Comparison of ENCODE assay signal across 9 cellular contexts in the genomic region with DNA sequence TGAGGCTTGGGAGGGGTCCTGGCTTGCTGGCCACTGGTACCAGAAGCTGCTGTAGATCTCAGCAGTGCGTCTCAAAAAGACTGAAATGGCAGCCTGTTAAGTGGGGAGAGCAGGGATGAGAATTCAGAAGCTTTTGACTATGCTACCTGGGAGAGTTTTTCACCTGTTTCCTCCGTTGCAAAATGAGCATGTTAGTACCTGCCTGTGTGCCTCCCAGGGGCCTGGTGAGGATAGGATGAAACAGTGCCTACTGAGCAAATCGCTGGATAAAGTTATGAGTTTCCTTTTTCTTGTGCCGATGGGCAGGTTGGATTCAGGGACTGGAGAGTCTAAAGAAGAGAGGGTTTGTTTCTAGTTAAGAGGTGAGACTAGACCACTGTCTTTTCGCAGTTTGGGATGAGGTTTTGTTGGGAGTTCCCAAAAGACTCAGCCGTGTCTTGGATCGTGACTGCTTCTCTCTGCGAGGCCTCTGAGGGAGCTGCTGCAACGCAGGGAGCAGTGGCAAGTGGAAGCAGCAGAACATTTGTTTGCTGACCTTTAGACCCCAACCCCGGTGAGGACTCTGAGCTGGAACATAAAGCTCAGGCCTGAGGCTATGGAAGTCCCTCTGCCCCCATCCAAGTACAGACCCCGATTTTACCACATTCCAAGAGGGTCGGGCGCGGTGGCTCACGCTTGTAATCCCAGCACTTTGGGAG. TPM values are rescaled to one million over a fixed set of nuclear protein-coding genes. Genes with fewer than 3 reads are reported as not detected.
A peak's percentile ranks its signal among the peaks of the same experiment; 100 is the strongest.
DNase-seq lines count a peak whose midpoint lies in the region; ATAC-seq, FAIRE-seq and TF ChIP-seq lines count a peak whose summit lies in the region.
"Had no signal": no experiment of that assay in that cellular context is flagged by ENCODE, and none has a peak within 500 bp of the region (broad histone marks: within the 10 kb centered on the region; RNA-seq: fewer than 3 reads in every experiment).

No MANE protein-coding gene starts in this region.

- peak overlapping the region; percentile 83 to 88 for H3K4me2 ChIP-seq in H1 (ENCODE audit: insufficient read depth in 1 of 2, low read depth in 2 of 2, low read length in 2 of 2)

- peak in 1 of 4 donors; percentile 4 for ATAC-seq in pancreas
- no peak for ATAC-seq in GM21515 (IDR thresholded peaks at IDR 0.05; ENCODE audit: unreplicated experiment)
- ATAC-seq: Right ventricle myocardium inferior had no signal

- H3K27me3 ChIP-seq in H1 (replicated peaks in 1 of 4; ENCODE audit: control insufficient read depth in 3 of 4, extremely low read depth in 1 of 4, insufficient read depth in 3 of 4, low read length in 3 of 4) (peaks cover 0 to 11% (median 2%) of the 10 kb centered on the region in 4 experiments; a peak in 3 of 7 replicates), pancreas (no peaks in the 10 kb centered on the region)

- H2AK5ac ChIP-seq in H1 (ENCODE audit: low read depth, low read length) = no peak overlapping the region

- no peak overlapping the region for H3K4ac ChIP-seq in H1 (replicated peaks; ENCODE audit: insufficient read length, low read depth, low read length)

- no peak overlapping the region for H2AFZ ChIP-seq in H1 (ENCODE audit: low read length)

- no peak for TF ChIP-seq POLR2A in H1 (IDR thresholded peaks at IDR 0.05; ENCODE audit: control extremely low read depth in 1 of 2, low read depth in 2 of 2, low read length in 2 of 2)

- H3K14ac ChIP-seq in H1 (ENCODE audit: insufficient read length) = no peak overlapping the region

- no peak overlapping the region; the same call in 1 of the 2 replicates for H2BK15ac ChIP-seq in H1 (ENCODE audit: low read length)

- no peak overlapping the region for H3K18ac ChIP-seq in H1 (ENCODE audit: extremely low read depth, low read length)

- H2BK12ac ChIP-seq in H1 (ENCODE audit: low read depth, low read length) = no peak overlapping the region

- H3K79me1 ChIP-seq in H1 (ENCODE audit: low read depth, low read length) = 0 out of 2 replicates have a peak, but pooled peaks cover 7% of the 10 kb centered on the region

- intact Hi-C loops in pancreas (cut with DNase I) = no loop called here

- in situ Hi-C loops in G401 (cut with HindIII; ENCODE audit: low sequenced_read_pairs) = no loop called here

- peak overlapping the region; percentile 61 to 85 (median 69) for H3K4me3 ChIP-seq in H1 (ENCODE audit: extremely low read depth in 1 of 4, insufficient read depth in 2 of 4, low read depth in 3 of 4, low read length in 4 of 4)
- H3K4me3 ChIP-seq in pancreas = peak overlapping the region; percentile 33 to 64 (median 55)

- H4K8ac ChIP-seq in H1 (ENCODE audit: extremely low read depth, insufficient read depth, low read length) = no peak overlapping the region

- CTCF ChIA-PET in H1 (lab: Charles Lee; ENCODE audit: partially characterized antibody) = interaction anchor here (0.9 to 2.9 kb wide), 10 partner anchors 10 to 300 kb away, joined by 3 to 15 read pairs (median 4); no protein-coding TSS in a partner anchor

- DNase-seq in G401 (ENCODE audit: low spot score) (peak; percentile 50), NCI-H345 treated with DMSO at 0.1 percent for 48 hours (lab: John Stamatoyannopoulos, UW; ENCODE audit: unreplicated experiment) (peak; percentile 13), H1 (ENCODE audit: low read depth in 1 of 2, low spot score in 2 of 2) (no peak), pancreas (no peak), H4 (ENCODE audit: low spot score) (no peak), frontal cortex (ENCODE audit: low spot score in 2 of 2) (no peak), EL (no peak)

- peaks cover 2% of the 10 kb centered on the region; the same call in 1 of the 2 replicates for H3K23me2 ChIP-seq in H1 (ENCODE audit: low read depth, low read length)

- no peaks in the 10 kb centered on the region for H3K36me3 ChIP-seq in H1 (ENCODE audit: control insufficient read depth in 2 of 4, insufficient read depth in 4 of 4, low read length in 3 of 4)
- no peaks in the 10 kb centered on the region for H3K36me3 ChIP-seq in pancreas

- TF ChIP-seq CTCF in H1 (IDR thresholded peaks at IDR 0.05; ENCODE audit: control extremely low read depth in 1 of 3, insufficient read depth in 1 of 3, low read depth in 1 of 3, low read length in 3 of 3) = no peak
- no peak for TF ChIP-seq CTCF in pancreas (IDR thresholded peaks at IDR 0.05)

- H3K9me3 ChIP-seq in H1 (ENCODE audit: insufficient read depth in 2 of 2, low read depth in 1 of 2, low read length in 1 of 2) = no peaks in the 10 kb centered on the region
- no peaks in the 10 kb centered on the region for H3K9me3 ChIP-seq in pancreas

- no peak overlapping the region for H2BK120ac ChIP-seq in H1 (replicated peaks; ENCODE audit: low read depth, low read length)

- H3K23ac ChIP-seq in H1 (ENCODE audit: insufficient read length) = no peak overlapping the region

- no peak overlapping the region for H2BK5ac ChIP-seq in H1 (ENCODE audit: low read depth, low read length)

- no peak overlapping the region for H4K5ac ChIP-seq in H1 (ENCODE audit: insufficient read length, low read depth, low read length)

- no peak overlapping the region for H3K56ac ChIP-seq in H1 (replicated peaks; ENCODE audit: insufficient read length, low read depth, low read length)

- FAIRE-seq in H1 (lab: Jason Lieb, UNC) (no peak), pancreas (lab: Jason Lieb, UNC) (no peak), frontal cortex (lab: Jason Lieb, UNC) (no peak)

- TF ChIP-seq RAD21 in H1 (IDR thresholded peaks at IDR 0.05 in 1 of 2, conservative IDR thresholded peaks at IDR 0.05 in 1 of 2; ENCODE audit: low read depth in 2 of 2, low read length in 2 of 2) = no peak

- no peak overlapping the region for H4K91ac ChIP-seq in H1 (replicated peaks; ENCODE audit: insufficient read length, low read length)

- POLR2A ChIA-PET in H1 (lab: Charles Lee; ENCODE audit: partially characterized antibody) = interaction anchor here (1.1 to 1.3 kb wide), 2 partner anchors 11 to 17 kb away, joined by 3 to 5 read pairs; no protein-coding TSS in a partner anchor

- no peak for TF ChIP-seq EP300 in H1 (IDR thresholded peaks at IDR 0.05; ENCODE audit: borderline replicate concordance in 1 of 2, low read depth in 2 of 2, low read length in 2 of 2)

- peaks cover 0 to 16% of the 10 kb centered on the region in 2 experiments; a peak in 2 of 4 replicates for H3K79me2 ChIP-seq in H1 (ENCODE audit: control insufficient read depth in 1 of 2, insufficient read depth in 2 of 2, low read length in 2 of 2)

- 73% methylated on average over 15 of the region's 15 CpGs; no CpG with 5 or more reads in 1 of the 2 experiments for WGBS in H1 (ENCODE audit: extremely low coverage in 1 of 2, insufficient coverage in 1 of 2, insufficient read length in 1 of 2, insufficient replicate concordance in 2 of 2, low coverage in 1 of 2, low lambda C conversion rate in 2 of 2, missing lambda C conversion rate in 1 of 2), 2 experiments
- 47 to 49% methylated on average over 15 of the region's 15 CpGs for WGBS in pancreas, 2 donors

- H3K27ac ChIP-seq in H1 (ENCODE audit: low read depth, low read length) = no peak overlapping the region
- peak overlapping the region; percentile 50 to 77 (median 66) for H3K27ac ChIP-seq in pancreas

- no peak overlapping the region; a peak in 2 of 7 replicates for H3K9ac ChIP-seq in H1 (replicated peaks in 1 of 4; ENCODE audit: extremely low read depth in 1 of 4, low read depth in 3 of 4, low read length in 3 of 4)

- peaks cover 6 to 19% (median 12%) of the 10 kb centered on the region in 4 experiments for H3K4me1 ChIP-seq in H1 (replicated peaks in 1 of 4; ENCODE audit: control insufficient read depth in 3 of 4, insufficient read depth in 4 of 4, low read length in 3 of 4)
- H3K4me1 ChIP-seq in pancreas = peaks cover 0 to 5% (median 4%) of the 10 kb centered on the region in 3 donors

- H2BK20ac ChIP-seq in H1 (ENCODE audit: low read length) = no peak overlapping the region; the same call in 1 of the 2 replicates

- peaks cover 2 to 4% of the 10 kb centered on the region in 2 experiments for H4K20me1 ChIP-seq in H1 (replicated peaks in 1 of 2; ENCODE audit: control insufficient read depth in 1 of 2, insufficient read depth in 2 of 2, low read length in 2 of 2)

TF ChIP-seq in H1, 55 proteins besides CTCF, POLR2A, EP300 and RAD21 (continues in another document):
- TF ChIP-seq RFX5 (IDR thresholded peaks at IDR 0.05; ENCODE audit: borderline replicate concordance, low read depth, low read length) (no peak), SRF (IDR thresholded peaks at IDR 0.05; ENCODE audit: low read depth, low read length) (no peak), HDAC6 (IDR thresholded peaks at IDR 0.05; ENCODE audit: low read depth, low read length) (no peak)

RNA-seq across cellular contexts. Expression of a gene that starts 1.4 kb away (rescaled TPM):
- 0.49 and 3.7 TPM in 2 replicates for total RNA-seq in G401 (2014; rRNA removed; shearing (Covaris generic))
- total RNA-seq in H1 (2021; fragmentation: NEBNext Ultra II Directional; extraction: Animal tissue kit (Norgen Biotek cat#: 25700)) = 22.9 and 23.5 TPM in 2 replicates
- polyA plus RNA-seq in H1 (2011; rRNA removed) (20.0 and 33.6 TPM in 2 replicates), pancreas (10 to 100 TPM in 1 of 2 donors, 1 to 10 TPM in 1; 7.0 to 12.1 TPM)
- polyA plus RNA-seq in H1 (2011; cell fraction: cytosol; rRNA removed) = 22.3 TPM
- 60.4 TPM for polyA plus RNA-seq in H1 (2011; cell fraction: nucleus; rRNA removed)
- 17.1 to 18.7 TPM (median 18.3 TPM) in 4 replicates for polyA plus RNA-seq in H1 (2012, experiment 1 of 2)
- 8.8 TPM for polyA plus RNA-seq in H1 (2012, experiment 2 of 2)
- 13.6 TPM for polyA plus RNA-seq in H1 (2013, experiment 1 of 2)
- polyA plus RNA-seq in H1 (2013, experiment 2 of 2) = 12.3 TPM
- 36.4 and 39.3 TPM in 2 replicates for polyA minus RNA-seq in H1 (2011; rRNA and poly(A)+ RNA removed)
- 14.5 TPM for polyA minus RNA-seq in H1 (2011; cell fraction: cytosol; rRNA and poly(A)+ RNA removed)
- 58.2 TPM for polyA minus RNA-seq in H1 (2011; cell fraction: nucleus; rRNA and poly(A)+ RNA removed)
- total RNA-seq in pancreas (10 to 100 TPM in 1 of 6 donors, 1 to 10 TPM in 5; 5.8 to 12.7 (median 9.3) TPM), frontal cortex (53.8 TPM)
- total RNA-seq in H4 (2014; rRNA removed; shearing (Covaris generic)) = 2.2 and 4.1 TPM in 2 replicates

RNA-seq across cellular contexts. Expression of a gene that starts 55.6 kb away (rescaled TPM):
- 7.8 and 12.0 TPM in 2 replicates for total RNA-seq in G401 (2014; rRNA removed; shearing (Covaris generic))
- 15.9 and 16.9 TPM in 2 replicates for total RNA-seq in H1 (2021; fragmentation: NEBNext Ultra II Directional; extraction: Animal tissue kit (Norgen Biotek cat#: 25700))
- polyA plus RNA-seq in H1 (2011; rRNA removed) (5.5 and 8.2 TPM in 2 replicates), pancreas (1 to 10 TPM; 1.3 to 1.8 TPM)
- polyA plus RNA-seq in H1 (2011; cell fraction: cytosol; rRNA removed) = 8.3 TPM
- polyA plus RNA-seq in H1 (2011; cell fraction: nucleus; rRNA removed) = 5.7 TPM
- 6.0 to 9.3 TPM (median 7.7 TPM) in 4 replicates for polyA plus RNA-seq in H1 (2012, experiment 1 of 2)
- polyA plus RNA-seq in H1 (2012, experiment 2 of 2) = 0.72 TPM
- polyA plus RNA-seq in H1 (2013, experiment 1 of 2) = 7.2 TPM
- 7.2 TPM for polyA plus RNA-seq in H1 (2013, experiment 2 of 2)
- 25.7 and 26.0 TPM in 2 replicates for polyA minus RNA-seq in H1 (2011; rRNA and poly(A)+ RNA removed)
- polyA minus RNA-seq in H1 (2011; cell fraction: cytosol; rRNA and poly(A)+ RNA removed) = 12.2 TPM
- polyA minus RNA-seq in H1 (2011; cell fraction: nucleus; rRNA and poly(A)+ RNA removed) = 13.6 TPM
- total RNA-seq in pancreas (1 to 10 TPM; 2.4 to 6.3 (median 2.7) TPM), frontal cortex (73.8 TPM)
- 1.7 and 2.6 TPM in 2 replicates for total RNA-seq in H4 (2014; rRNA removed; shearing (Covaris generic))

Comparison
In these comparisons a context has a peak if more than half of its experiments do, and no peak if none do; other contexts are left out.
1. DNase-seq: peak in G401 (single experiment) and NCI-H345 treated with DMSO at 0.1 percent for 48 hours (single experiment); none in H1 (0 of 2), pancreas (0 of 6), H4 (single experiment), frontal cortex (0 of 2) and EL (single experiment).